1 cellular context compared by ENCODE assay signal in the genomic region with DNA sequence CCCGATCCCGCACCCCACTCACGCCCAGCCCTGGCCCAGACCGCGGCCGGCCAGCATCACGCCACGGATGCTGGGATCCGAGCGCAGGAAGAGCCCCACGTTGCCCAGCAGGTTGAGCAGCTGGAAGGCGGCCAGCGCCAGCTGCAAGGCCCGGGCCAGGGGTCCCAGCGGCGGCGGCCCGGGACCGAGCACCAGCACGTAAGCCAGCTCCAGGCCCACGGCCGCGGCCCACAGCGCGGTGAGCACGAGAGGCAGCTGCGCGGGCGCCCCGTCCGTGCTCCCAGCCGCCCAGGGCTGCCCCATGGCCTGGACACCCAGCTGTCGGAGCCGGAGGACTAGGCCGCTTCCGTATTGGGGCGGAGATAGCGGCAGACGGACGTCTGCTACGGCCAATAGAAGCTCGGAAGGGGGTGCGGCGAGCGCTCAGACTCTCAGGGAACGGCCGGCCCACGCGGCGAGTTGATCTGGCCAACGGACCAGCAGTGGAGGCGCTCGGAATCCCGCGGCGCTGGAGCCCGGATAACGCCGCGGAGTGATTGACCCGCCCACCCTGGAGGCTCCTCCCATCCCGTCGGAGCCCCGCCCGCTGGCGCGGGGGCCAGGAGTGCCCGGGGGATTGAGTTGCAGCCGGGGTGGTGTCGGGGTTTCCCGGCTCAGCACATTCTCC.
TF ChIP-seq lines count a peak whose summit lies in the region.

A gene with protein sequence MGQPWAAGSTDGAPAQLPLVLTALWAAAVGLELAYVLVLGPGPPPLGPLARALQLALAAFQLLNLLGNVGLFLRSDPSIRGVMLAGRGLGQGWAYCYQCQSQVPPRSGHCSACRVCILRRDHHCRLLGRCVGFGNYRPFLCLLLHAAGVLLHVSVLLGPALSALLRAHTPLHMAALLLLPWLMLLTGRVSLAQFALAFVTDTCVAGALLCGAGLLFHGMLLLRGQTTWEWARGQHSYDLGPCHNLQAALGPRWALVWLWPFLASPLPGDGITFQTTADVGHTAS (minus strand): TSS at position 348 of the 667 bp plus-strand sequence. CDS start 45 bp downstream, at position 303.

TF ChIP-seq in HepG2, 621 proteins besides CTCF, POLR2A, EP300 and RAD21 (continued from another document and continues in another):
- TF ChIP-seq, protein P1, sequence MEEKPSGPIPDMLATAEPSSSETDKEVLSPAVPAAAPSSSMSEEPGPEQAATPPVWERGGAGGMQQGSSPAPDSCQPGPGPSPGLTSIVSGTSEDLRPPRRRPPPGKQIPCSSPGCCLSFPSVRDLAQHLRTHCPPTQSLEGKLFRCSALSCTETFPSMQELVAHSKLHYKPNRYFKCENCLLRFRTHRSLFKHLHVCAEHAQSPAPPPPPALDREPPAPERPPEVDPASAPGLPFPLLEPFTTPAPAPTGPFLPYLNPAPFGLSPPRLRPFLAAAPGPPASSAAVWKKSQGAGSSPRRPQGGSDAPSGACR (CRISPR knock-in tag; IDR thresholded peaks at IDR 0.05) = no peak
- TF ChIP-seq HOXD1 (CRISPR knock-in tag; IDR thresholded peaks at IDR 0.05) = no peak
- TF ChIP-seq, protein P2, sequence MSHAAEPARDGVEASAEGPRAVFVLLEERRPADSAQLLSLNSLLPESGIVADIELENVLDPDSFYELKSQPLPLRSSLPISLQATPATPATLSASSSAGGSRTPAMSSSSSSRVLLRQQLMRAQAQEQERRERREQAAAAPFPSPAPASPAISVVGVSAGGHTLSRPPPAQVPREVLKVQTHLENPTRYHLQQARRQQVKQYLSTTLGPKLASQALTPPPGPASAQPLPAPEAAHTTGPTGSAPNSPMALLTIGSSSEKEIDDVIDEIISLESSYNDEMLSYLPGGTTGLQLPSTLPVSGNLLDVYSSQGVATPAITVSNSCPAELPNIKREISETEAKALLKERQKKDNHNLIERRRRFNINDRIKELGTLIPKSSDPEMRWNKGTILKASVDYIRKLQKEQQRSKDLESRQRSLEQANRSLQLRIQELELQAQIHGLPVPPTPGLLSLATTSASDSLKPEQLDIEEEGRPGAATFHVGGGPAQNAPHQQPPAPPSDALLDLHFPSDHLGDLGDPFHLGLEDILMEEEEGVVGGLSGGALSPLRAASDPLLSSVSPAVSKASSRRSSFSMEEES (CRISPR knock-in tag; IDR thresholded peaks at IDR 0.05) = no peak
- TF ChIP-seq, protein P3, sequence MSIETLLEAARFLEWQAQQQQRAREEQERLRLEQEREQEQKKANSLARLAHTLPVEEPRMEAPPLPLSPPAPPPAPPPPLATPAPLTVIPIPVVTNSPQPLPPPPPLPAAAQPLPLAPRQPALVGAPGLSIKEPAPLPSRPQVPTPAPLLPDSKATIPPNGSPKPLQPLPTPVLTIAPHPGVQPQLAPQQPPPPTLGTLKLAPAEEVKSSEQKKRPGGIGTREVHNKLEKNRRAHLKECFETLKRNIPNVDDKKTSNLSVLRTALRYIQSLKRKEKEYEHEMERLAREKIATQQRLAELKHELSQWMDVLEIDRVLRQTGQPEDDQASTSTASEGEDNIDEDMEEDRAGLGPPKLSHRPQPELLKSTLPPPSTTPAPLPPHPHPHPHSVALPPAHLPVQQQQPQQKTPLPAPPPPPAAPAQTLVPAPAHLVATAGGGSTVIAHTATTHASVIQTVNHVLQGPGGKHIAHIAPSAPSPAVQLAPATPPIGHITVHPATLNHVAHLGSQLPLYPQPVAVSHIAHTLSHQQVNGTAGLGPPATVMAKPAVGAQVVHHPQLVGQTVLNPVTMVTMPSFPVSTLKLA (IDR thresholded peaks at IDR 0.05) = no peak
- no peak for TF ChIP-seq KLF15 (CRISPR knock-in tag; IDR thresholded peaks at IDR 0.05; ENCODE audit: borderline replicate concordance)
- no peak for TF ChIP-seq ZBTB20 (CRISPR knock-in tag; IDR thresholded peaks at IDR 0.05; ENCODE audit: borderline replicate concordance, low read depth)
- TF ChIP-seq SIX4 (CRISPR knock-in tag; IDR thresholded peaks at IDR 0.05) = no peak
- TF ChIP-seq REPIN1 (CRISPR knock-in tag; IDR thresholded peaks at IDR 0.05; ENCODE audit: borderline replicate concordance, low read depth) = no peak; the same call in 1 of the 2 replicates
- no peak for TF ChIP-seq XRCC5 (optimal IDR thresholded peaks at IDR 0.05; ENCODE audit: low read length)
- TF ChIP-seq ZNF264 (CRISPR knock-in tag; IDR thresholded peaks at IDR 0.05) = 0 out of 2 replicates have a peak, but pooled peaks have one; percentile 23
- TF ChIP-seq GZF1 (CRISPR knock-in tag; IDR thresholded peaks at IDR 0.05) = no peak
- TF ChIP-seq HES4 (CRISPR knock-in tag; IDR thresholded peaks at IDR 0.05; ENCODE audit: borderline replicate concordance) = peak; percentile 35; the same call in 1 of the 2 replicates
- TF ChIP-seq, protein P4, sequence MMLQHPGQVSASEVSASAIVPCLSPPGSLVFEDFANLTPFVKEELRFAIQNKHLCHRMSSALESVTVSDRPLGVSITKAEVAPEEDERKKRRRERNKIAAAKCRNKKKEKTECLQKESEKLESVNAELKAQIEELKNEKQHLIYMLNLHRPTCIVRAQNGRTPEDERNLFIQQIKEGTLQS (CRISPR knock-in tag; IDR thresholded peaks at IDR 0.05) = no peak
- TF ChIP-seq MED8 (CRISPR knock-in tag; IDR thresholded peaks at IDR 0.05; ENCODE audit: insufficient replicate concordance) = no peak
- no peak for TF ChIP-seq ZNF598 (CRISPR knock-in tag; IDR thresholded peaks at IDR 0.05; ENCODE audit: borderline replicate concordance)
- TF ChIP-seq SMARCE1 (IDR thresholded peaks at IDR 0.05; ENCODE audit: borderline replicate concordance) = no peak
- TF ChIP-seq GLI4 (CRISPR knock-in tag; IDR thresholded peaks at IDR 0.05; ENCODE audit: borderline replicate concordance) = 0 out of 2 replicates have a peak, but pooled peaks have one; percentile 24
- TF ChIP-seq TCF7L2 (IDR thresholded peaks at IDR 0.05; ENCODE audit: low read depth, low read length) = no peak
- 0 out of 2 replicates have a peak, but pooled peaks have one; percentile 25 for TF ChIP-seq KDM4B (CRISPR knock-in tag; IDR thresholded peaks at IDR 0.05)
- TF ChIP-seq ZNF709 (CRISPR knock-in tag; IDR thresholded peaks at IDR 0.05) = 0 out of 2 replicates have a peak, but pooled peaks have one; percentile 11
- peak; percentile 64; the same call in 1 of the 2 replicates for TF ChIP-seq SMAD1 (CRISPR knock-in tag; IDR thresholded peaks at IDR 0.05; ENCODE audit: borderline replicate concordance, low read depth)
- TF ChIP-seq ZNF326 (CRISPR knock-in tag; IDR thresholded peaks at IDR 0.05; ENCODE audit: borderline replicate concordance) = no peak
- no peak for TF ChIP-seq ZNF382 (CRISPR knock-in tag; IDR thresholded peaks at IDR 0.05; ENCODE audit: borderline replicate concordance)
- TF ChIP-seq CENPT (CRISPR knock-in tag; IDR thresholded peaks at IDR 0.05; ENCODE audit: low read depth) = no peak
- TF ChIP-seq PRMT3 (CRISPR knock-in tag; IDR thresholded peaks at IDR 0.05; ENCODE audit: borderline replicate concordance, low read depth) = no peak
- no peak for TF ChIP-seq HCFC1 (IDR thresholded peaks at IDR 0.05; ENCODE audit: low read depth, low read length)
- TF ChIP-seq SNAI1 (CRISPR knock-in tag; IDR thresholded peaks at IDR 0.05; ENCODE audit: borderline replicate concordance) = no peak
- TF ChIP-seq ZNF563 (CRISPR knock-in tag; IDR thresholded peaks at IDR 0.05) = no peak
- TF ChIP-seq, protein P5, sequence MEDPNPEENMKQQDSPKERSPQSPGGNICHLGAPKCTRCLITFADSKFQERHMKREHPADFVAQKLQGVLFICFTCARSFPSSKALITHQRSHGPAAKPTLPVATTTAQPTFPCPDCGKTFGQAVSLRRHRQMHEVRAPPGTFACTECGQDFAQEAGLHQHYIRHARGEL (CRISPR knock-in tag; IDR thresholded peaks at IDR 0.05) = no peak
- no peak for TF ChIP-seq ZNF768 (CRISPR knock-in tag; IDR thresholded peaks at IDR 0.05)
- TF ChIP-seq CEBPG (CRISPR knock-in tag; IDR thresholded peaks at IDR 0.05) = no peak
- TF ChIP-seq, protein P6, sequence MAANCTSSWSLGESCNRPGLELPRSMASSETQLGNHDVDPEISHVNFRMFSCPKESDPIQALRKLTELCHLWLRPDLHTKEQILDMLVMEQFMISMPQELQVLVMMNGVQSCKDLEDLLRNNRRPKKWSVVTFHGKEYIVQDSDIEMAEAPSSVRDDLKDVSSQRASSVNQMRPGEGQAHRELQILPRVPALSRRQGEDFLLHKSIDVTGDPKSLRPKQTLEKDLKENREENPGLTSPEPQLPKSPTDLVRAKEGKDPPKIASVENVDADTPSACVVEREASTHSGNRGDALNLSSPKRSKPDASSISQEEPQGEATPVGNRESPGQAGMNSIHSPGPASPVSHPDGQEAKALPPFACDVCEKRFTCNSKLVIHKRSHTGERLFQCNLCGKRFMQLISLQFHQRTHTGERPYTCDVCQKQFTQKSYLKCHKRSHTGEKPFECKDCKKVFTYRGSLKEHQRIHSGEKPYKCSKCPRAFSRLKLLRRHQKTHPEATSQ (CRISPR knock-in tag; IDR thresholded peaks at IDR 0.05; ENCODE audit: borderline replicate concordance) = no peak
- peak; percentile 56; the same call in 1 of the 2 replicates for TF ChIP-seq KDM5B (CRISPR knock-in tag; IDR thresholded peaks at IDR 0.05; ENCODE audit: borderline replicate concordance)
- TF ChIP-seq ZNF589 (CRISPR knock-in tag; conservative IDR thresholded peaks at IDR 0.05) = no peak
- no peak for TF ChIP-seq WIZ (CRISPR knock-in tag; IDR thresholded peaks at IDR 0.05)
- no peak for TF ChIP-seq PCBP2 (optimal IDR thresholded peaks at IDR 0.05; ENCODE audit: low read depth, low read length, poor library complexity, severe bottlenecking)
- TF ChIP-seq, protein P7, sequence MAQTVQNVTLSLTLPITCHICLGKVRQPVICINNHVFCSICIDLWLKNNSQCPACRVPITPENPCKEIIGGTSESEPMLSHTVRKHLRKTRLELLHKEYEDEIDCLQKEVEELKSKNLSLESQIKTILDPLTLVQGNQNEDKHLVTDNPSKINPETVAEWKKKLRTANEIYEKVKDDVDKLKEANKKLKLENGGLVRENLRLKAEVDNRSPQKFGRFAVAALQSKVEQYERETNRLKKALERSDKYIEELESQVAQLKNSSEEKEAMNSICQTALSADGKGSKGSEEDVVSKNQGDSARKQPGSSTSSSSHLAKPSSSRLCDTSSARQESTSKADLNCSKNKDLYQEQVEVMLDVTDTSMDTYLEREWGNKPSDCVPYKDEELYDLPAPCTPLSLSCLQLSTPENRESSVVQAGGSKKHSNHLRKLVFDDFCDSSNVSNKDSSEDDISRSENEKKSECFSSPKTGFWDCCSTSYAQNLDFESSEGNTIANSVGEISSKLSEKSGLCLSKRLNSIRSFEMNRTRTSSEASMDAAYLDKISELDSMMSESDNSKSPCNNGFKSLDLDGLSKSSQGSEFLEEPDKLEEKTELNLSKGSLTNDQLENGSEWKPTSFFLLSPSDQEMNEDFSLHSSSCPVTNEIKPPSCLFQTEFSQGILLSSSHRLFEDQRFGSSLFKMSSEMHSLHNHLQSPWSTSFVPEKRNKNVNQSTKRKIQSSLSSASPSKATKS (CRISPR knock-in tag; IDR thresholded peaks at IDR 0.05) = no peak
- no peak for TF ChIP-seq SOX6 (IDR thresholded peaks at IDR 0.05)
- peak; percentile 28; the same call in 1 of the 2 replicates for TF ChIP-seq SOX6 (CRISPR knock-in tag; IDR thresholded peaks at IDR 0.05)
- TF ChIP-seq, protein P8, sequence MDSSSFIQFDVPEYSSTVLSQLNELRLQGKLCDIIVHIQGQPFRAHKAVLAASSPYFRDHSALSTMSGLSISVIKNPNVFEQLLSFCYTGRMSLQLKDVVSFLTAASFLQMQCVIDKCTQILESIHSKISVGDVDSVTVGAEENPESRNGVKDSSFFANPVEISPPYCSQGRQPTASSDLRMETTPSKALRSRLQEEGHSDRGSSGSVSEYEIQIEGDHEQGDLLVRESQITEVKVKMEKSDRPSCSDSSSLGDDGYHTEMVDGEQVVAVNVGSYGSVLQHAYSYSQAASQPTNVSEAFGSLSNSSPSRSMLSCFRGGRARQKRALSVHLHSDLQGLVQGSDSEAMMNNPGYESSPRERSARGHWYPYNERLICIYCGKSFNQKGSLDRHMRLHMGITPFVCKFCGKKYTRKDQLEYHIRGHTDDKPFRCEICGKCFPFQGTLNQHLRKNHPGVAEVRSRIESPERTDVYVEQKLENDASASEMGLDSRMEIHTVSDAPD (CRISPR knock-in tag; IDR thresholded peaks at IDR 0.05) = no peak
- TF ChIP-seq ZNF775 (CRISPR knock-in tag; IDR thresholded peaks at IDR 0.05; ENCODE audit: borderline replicate concordance) = no peak
- TF ChIP-seq ZNF160 (CRISPR knock-in tag; IDR thresholded peaks at IDR 0.05) = peak; percentile 62; the same call in 1 of the 2 replicates
- TF ChIP-seq SIN3A (IDR thresholded peaks at IDR 0.05; ENCODE audit: borderline replicate concordance, low read depth, low read length) = peak; percentile 88
- TF ChIP-seq RCOR2 (CRISPR knock-in tag; IDR thresholded peaks at IDR 0.05) = no peak
- TF ChIP-seq, protein P9, sequence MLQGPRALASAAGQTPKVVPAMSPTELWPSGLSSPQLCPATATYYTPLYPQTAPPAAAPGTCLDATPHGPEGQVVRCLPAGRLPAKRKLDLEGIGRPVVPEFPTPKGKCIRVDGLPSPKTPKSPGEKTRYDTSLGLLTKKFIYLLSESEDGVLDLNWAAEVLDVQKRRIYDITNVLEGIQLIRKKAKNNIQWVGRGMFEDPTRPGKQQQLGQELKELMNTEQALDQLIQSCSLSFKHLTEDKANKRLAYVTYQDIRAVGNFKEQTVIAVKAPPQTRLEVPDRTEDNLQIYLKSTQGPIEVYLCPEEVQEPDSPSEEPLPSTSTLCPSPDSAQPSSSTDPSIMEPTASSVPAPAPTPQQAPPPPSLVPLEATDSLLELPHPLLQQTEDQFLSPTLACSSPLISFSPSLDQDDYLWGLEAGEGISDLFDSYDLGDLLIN (CRISPR knock-in tag; IDR thresholded peaks at IDR 0.05; ENCODE audit: borderline replicate concordance) = 0 out of 2 replicates have a peak, but pooled peaks have one; percentile 17
- TF ChIP-seq TP53 (CRISPR knock-in tag; conservative IDR thresholded peaks at IDR 0.05) = no peak
- no peak for TF ChIP-seq RARG (CRISPR knock-in tag; IDR thresholded peaks at IDR 0.05; ENCODE audit: low read depth)
- TF ChIP-seq NFKB2 (CRISPR knock-in tag; IDR thresholded peaks at IDR 0.05; ENCODE audit: borderline replicate concordance) = no peak
- TF ChIP-seq DPF2 (CRISPR knock-in tag; IDR thresholded peaks at IDR 0.05; ENCODE audit: borderline replicate concordance, low read depth) = no peak
- TF ChIP-seq, protein P10, sequence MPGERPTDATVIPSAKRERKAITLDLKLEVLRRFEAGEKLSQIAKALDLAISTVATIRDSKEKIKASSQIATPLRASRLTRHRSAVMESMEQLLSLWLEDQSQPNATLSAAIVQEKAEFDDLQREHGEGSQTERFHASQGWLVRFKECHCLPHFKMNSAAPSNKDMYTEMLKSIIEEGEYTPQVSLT (CRISPR knock-in tag; IDR thresholded peaks at IDR 0.05; ENCODE audit: borderline replicate concordance, low read depth) = no peak
- no peak for TF ChIP-seq MTF1 (CRISPR knock-in tag; IDR thresholded peaks at IDR 0.05)
- no peak for TF ChIP-seq MTF2 (CRISPR knock-in tag; IDR thresholded peaks at IDR 0.05; ENCODE audit: borderline replicate concordance)
- peak; percentile 62; the same call in 1 of the 2 replicates for TF ChIP-seq KLF12 (CRISPR knock-in tag; IDR thresholded peaks at IDR 0.05; ENCODE audit: borderline replicate concordance)
- no peak for TF ChIP-seq ZNF614 (CRISPR knock-in tag; IDR thresholded peaks at IDR 0.05; ENCODE audit: borderline replicate concordance)
